Comparison of ENCODE assay signal across 1 cellular context in the genomic region with DNA sequence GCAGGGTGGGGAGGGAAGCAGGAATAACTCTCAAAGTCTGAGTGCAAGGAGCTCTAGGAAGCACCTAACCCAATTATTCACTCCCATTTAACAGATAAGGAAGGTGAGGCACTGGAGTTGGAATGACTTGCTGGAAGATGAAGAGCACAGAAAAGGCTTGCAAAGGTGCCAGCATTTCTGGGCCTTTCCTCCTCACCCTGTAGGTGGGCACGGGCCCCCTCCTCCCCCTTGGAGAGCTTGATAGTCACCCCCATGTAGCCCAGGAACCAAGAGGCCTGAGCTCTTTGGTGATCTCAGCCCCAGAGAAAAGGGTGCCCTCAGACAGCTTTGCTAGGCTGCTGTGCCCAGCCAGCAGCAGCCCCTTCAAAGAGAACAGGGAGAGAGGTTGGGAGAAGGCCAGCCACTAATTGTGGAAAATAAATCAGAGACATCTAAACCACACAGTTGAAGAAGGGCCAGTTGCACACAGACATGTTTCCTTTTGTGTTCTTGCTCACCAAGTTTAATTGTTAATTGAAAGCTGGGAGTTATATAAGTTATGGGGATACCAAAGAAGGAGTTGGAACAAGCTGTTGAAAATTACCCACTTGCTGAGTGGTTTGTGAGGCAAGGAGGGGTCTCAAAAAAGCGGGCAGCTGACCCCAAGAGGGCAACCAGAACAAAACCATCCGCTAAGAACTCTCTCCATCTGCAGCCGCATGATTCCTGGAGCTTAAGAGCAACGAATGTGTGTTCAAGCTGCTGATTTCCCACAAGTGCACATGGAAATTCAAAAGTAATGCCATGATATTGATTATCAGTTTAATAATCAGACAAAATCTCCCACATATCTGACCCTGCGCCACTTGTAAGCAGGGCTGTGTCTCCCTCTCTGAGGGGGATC.
TF ChIP-seq lines count a peak whose summit lies in the region.

No MANE protein-coding gene starts in this region.

TF ChIP-seq in HCT116, 20 proteins besides CTCF, POLR2A, EP300 and RAD21 (continued from another document):
- TF ChIP-seq, protein P1, sequence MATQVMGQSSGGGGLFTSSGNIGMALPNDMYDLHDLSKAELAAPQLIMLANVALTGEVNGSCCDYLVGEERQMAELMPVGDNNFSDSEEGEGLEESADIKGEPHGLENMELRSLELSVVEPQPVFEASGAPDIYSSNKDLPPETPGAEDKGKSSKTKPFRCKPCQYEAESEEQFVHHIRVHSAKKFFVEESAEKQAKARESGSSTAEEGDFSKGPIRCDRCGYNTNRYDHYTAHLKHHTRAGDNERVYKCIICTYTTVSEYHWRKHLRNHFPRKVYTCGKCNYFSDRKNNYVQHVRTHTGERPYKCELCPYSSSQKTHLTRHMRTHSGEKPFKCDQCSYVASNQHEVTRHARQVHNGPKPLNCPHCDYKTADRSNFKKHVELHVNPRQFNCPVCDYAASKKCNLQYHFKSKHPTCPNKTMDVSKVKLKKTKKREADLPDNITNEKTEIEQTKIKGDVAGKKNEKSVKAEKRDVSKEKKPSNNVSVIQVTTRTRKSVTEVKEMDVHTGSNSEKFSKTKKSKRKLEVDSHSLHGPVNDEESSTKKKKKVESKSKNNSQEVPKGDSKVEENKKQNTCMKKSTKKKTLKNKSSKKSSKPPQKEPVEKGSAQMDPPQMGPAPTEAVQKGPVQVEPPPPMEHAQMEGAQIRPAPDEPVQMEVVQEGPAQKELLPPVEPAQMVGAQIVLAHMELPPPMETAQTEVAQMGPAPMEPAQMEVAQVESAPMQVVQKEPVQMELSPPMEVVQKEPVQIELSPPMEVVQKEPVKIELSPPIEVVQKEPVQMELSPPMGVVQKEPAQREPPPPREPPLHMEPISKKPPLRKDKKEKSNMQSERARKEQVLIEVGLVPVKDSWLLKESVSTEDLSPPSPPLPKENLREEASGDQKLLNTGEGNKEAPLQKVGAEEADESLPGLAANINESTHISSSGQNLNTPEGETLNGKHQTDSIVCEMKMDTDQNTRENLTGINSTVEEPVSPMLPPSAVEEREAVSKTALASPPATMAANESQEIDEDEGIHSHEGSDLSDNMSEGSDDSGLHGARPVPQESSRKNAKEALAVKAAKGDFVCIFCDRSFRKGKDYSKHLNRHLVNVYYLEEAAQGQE (IDR thresholded peaks at IDR 0.05; ENCODE audit: low read depth), result no peak
- no peak for TF ChIP-seq ZFX (IDR thresholded peaks at IDR 0.05)
- no peak for TF ChIP-seq SIN3A (IDR thresholded peaks at IDR 0.05; ENCODE audit: low read depth)
- no peak for TF ChIP-seq ELF1 (IDR thresholded peaks at IDR 0.05; ENCODE audit: borderline replicate concordance, low read depth)
- TF ChIP-seq EZH2phosphoT487 (IDR thresholded peaks at IDR 0.05; ENCODE audit: borderline replicate concordance), result no peak
- TF ChIP-seq SRF (IDR thresholded peaks at IDR 0.05; ENCODE audit: low read depth), result no peak
- TF ChIP-seq, protein P2, sequence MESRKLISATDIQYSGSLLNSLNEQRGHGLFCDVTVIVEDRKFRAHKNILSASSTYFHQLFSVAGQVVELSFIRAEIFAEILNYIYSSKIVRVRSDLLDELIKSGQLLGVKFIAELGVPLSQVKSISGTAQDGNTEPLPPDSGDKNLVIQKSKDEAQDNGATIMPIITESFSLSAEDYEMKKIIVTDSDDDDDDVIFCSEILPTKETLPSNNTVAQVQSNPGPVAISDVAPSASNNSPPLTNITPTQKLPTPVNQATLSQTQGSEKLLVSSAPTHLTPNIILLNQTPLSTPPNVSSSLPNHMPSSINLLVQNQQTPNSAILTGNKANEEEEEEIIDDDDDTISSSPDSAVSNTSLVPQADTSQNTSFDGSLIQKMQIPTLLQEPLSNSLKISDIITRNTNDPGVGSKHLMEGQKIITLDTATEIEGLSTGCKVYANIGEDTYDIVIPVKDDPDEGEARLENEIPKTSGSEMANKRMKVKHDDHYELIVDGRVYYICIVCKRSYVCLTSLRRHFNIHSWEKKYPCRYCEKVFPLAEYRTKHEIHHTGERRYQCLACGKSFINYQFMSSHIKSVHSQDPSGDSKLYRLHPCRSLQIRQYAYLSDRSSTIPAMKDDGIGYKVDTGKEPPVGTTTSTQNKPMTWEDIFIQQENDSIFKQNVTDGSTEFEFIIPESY (IDR thresholded peaks at IDR 0.05; ENCODE audit: extremely low read depth, insufficient replicate concordance, low read length), result no peak
- TF ChIP-seq EGR1 (IDR thresholded peaks at IDR 0.05; ENCODE audit: low read depth), result no peak
- TF ChIP-seq CBX3 (IDR thresholded peaks at IDR 0.05; ENCODE audit: low read depth), result no peak
- TF ChIP-seq POLR2AphosphoS5 (IDR thresholded peaks at IDR 0.05; ENCODE audit: low read depth, low read length), result no peak
- no peak for TF ChIP-seq CEBPB (IDR thresholded peaks at IDR 0.05; ENCODE audit: low read depth)
- no peak for TF ChIP-seq SP1 (IDR thresholded peaks at IDR 0.05; ENCODE audit: low read depth)
- TF ChIP-seq EZH2 (IDR thresholded peaks at IDR 0.05), result no peak
TF ChIP-seq in HCT116: peak in this region for 0.
